Comparison of ENCODE assay signal across 8 cellular contexts in the genomic region with DNA sequence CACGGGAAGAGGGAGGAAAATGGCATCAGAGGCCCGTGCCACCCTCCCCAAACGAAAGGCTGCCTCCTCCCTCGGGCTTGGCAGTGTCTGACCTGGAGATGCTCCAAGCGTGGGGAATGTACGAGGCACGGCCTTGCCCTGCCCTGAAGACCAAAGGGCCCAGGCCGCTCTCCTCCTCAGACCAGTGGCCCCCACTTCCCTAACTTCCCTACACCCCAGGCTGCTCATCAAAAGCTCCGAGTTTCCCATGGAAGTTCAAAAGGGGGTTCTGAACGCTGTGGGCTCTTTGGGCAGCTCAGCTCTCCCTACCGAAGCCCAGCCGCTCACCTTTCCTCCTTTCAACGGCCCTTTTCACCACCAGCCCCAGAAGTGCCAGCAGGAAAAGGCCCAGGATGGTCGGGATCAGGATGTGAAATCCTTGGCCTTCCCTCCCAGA. TPM values are rescaled to one million over a fixed set of nuclear protein-coding genes. Genes with fewer than 3 reads are reported as not detected.
DNase-seq lines count a peak whose midpoint lies in the region; ATAC-seq and TF ChIP-seq lines count a peak whose summit lies in the region.

No MANE protein-coding gene starts in this region.

- H3K9ac ChIP-seq in duodenal mucosa (ENCODE audit: low read depth in 1 of 2, low read length in 2 of 2) = peak overlapping the region in 1 of 2 donors; percentile 34

- WGBS in mesodermal cell (ENCODE audit: insufficient coverage in 2 of 2), 2 experiments = 16 to 24% methylated on average over 7 to 9 of the region's 14 CpGs

- H3K27me3 ChIP-seq in duodenal mucosa (ENCODE audit: control insufficient read depth in 1 of 2, insufficient read depth in 2 of 2, low read length in 2 of 2) (peaks cover 7 to 8% of the 10 kb centered on the region in 2 donors), vagina (no peaks in the 10 kb centered on the region)

- H3K4me1 ChIP-seq in duodenal mucosa (ENCODE audit: control insufficient read depth in 1 of 2, insufficient read depth in 2 of 2, low read length in 2 of 2) (peaks cover 7 to 9% of the 10 kb centered on the region in 2 donors), mesodermal cell (ENCODE audit: control insufficient read depth, insufficient read depth, low read length, poor library complexity, severe bottlenecking) (peaks cover 8% of the 10 kb centered on the region), vagina (peaks cover 16% of the 10 kb centered on the region)

- H3K36me3 ChIP-seq in duodenal mucosa (ENCODE audit: control insufficient read depth in 1 of 2, insufficient read depth in 2 of 2, low read length in 2 of 2) (no peaks in the 10 kb centered on the region), mesodermal cell (ENCODE audit: control insufficient read depth, insufficient read depth, low read length) (no peaks in the 10 kb centered on the region), vagina (no peaks in the 10 kb centered on the region)

- no peak for DNase-seq in Right ventricle myocardium inferior (ENCODE audit: missing footprints)
- DNase-seq in cardiac septum (ENCODE audit: low spot score) = no peak
- DNase-seq in vagina (ENCODE audit: extremely low spot score in 2 of 2) = no peak

- intact Hi-C loops in Right ventricle myocardium inferior (cut with DNase I) = loop anchor here (5.0 kb wide), 4 partner anchors 103 to 423 kb away; partner anchors contain the start of gene EIF2D
- intact Hi-C loops in cardiac septum (cut with DNase I) = loop anchor here (1.0 to 5.0 kb wide), 4 partner anchors 45 to 418 kb away; partner anchors contain the start of gene IL20
- intact Hi-C loops in vagina (cut with DNase I) = loop anchor here (5.0 to 10.0 kb wide), 2 partner anchors 173 to 275 kb away; partner anchors contain the start of gene DYRK3

- no peaks in the 10 kb centered on the region for H3K9me3 ChIP-seq in duodenal mucosa (ENCODE audit: control insufficient read depth in 1 of 2, low read length in 2 of 2)
- H3K9me3 ChIP-seq in mesodermal cell (ENCODE audit: control insufficient read depth, low read length) = no peaks in the 10 kb centered on the region
- H3K9me3 ChIP-seq in vagina = no peaks in the 10 kb centered on the region

- no peak overlapping the region for H3K27ac ChIP-seq in duodenal mucosa (ENCODE audit: low read depth, low read length)
- H3K27ac ChIP-seq in mesodermal cell (ENCODE audit: low read depth, low read length, severe bottlenecking) = no peak overlapping the region
- peak overlapping the region; percentile 15 for H3K27ac ChIP-seq in vagina

- TF ChIP-seq POLR2A in vagina (IDR thresholded peaks at IDR 0.05) = no peak

- no peak for TF ChIP-seq CTCF in vagina (IDR thresholded peaks at IDR 0.05)

- ATAC-seq in Right ventricle myocardium inferior (peak; percentile 36), HG02623 (IDR thresholded peaks at IDR 0.05; ENCODE audit: unreplicated experiment) (no peak), HG03521 (IDR thresholded peaks at IDR 0.05; ENCODE audit: unreplicated experiment) (no peak), GM18517 (IDR thresholded peaks at IDR 0.05; ENCODE audit: unreplicated experiment) (no peak)

- H3K4me3 ChIP-seq in duodenal mucosa (ENCODE audit: low read depth in 1 of 2, low read length in 2 of 2) = peak overlapping the region; percentile 34 to 41
- peak overlapping the region; percentile 39 for H3K4me3 ChIP-seq in mesodermal cell (ENCODE audit: extremely low read depth, insufficient read depth, low read length, poor library complexity, severe bottlenecking)
- peak overlapping the region; percentile 43 to 57 for H3K4me3 ChIP-seq in vagina

RNA-seq across cellular contexts. Expression of gene FCMR, which starts 11.8 kb away (rescaled TPM):
- 6.3 TPM for total RNA-seq in Right ventricle myocardium inferior
- 4.4 TPM for total RNA-seq in cardiac septum
- not detected for polyA plus RNA-seq in mesodermal cell (2013, experiment 1 of 2)
- not detected for polyA plus RNA-seq in mesodermal cell (2013, experiment 2 of 2)
- 12.3 TPM for total RNA-seq in vagina

RNA-seq across cellular contexts. Expression of gene IL24, which starts 12.7 kb away (rescaled TPM):
- not detected for total RNA-seq in Right ventricle myocardium inferior
- not detected for total RNA-seq in cardiac septum
- not detected for polyA plus RNA-seq in mesodermal cell (2013, experiment 1 of 2)
- not detected for polyA plus RNA-seq in mesodermal cell (2013, experiment 2 of 2)
- total RNA-seq in vagina = 1.5 TPM

RNA-seq across cellular contexts. Expression of gene PIGR, which starts 36.4 kb away (rescaled TPM):
- not detected for total RNA-seq in Right ventricle myocardium inferior
- 0.22 TPM for total RNA-seq in cardiac septum
- not detected for polyA plus RNA-seq in mesodermal cell (2013, experiment 1 of 2)
- polyA plus RNA-seq in mesodermal cell (2013, experiment 2 of 2) = not detected
- 0.25 TPM for total RNA-seq in vagina

RNA-seq across cellular contexts. Expression of gene IL20, which starts 44.5 kb away (rescaled TPM):
- total RNA-seq in Right ventricle myocardium inferior (not detected), cardiac septum (not detected), vagina (not detected)
- not detected for polyA plus RNA-seq in mesodermal cell (2013, experiment 1 of 2)
- not detected for polyA plus RNA-seq in mesodermal cell (2013, experiment 2 of 2)
